Comparison of ENCODE assay signal across 13 cellular contexts in the genomic region with DNA sequence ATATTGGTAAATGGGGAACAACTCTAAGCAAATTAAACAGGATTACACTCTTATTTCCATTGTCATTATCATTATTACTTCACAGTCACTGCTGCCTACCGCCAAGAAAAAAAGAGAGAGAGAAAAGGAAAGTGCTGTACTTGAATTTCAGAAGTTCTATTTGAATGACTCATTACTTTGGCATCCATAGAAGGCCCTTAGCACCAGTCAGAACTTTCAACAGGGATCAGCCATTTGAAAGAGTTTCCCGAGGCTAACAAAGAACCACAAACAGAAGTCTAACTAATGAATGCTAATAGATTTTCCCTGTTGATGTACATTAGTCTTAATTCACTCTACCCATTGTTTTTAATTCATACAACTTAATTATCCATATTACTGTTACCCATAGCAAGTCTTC.
A peak's percentile ranks its signal among the peaks of the same experiment; 100 is the strongest.
DNase-seq lines count a peak whose midpoint lies in the region; ATAC-seq and TF ChIP-seq lines count a peak whose summit lies in the region.
"Had no signal": no experiment of that assay in that cellular context is flagged by ENCODE, and none has a peak within 500 bp of the region (broad histone marks: within the 10 kb centered on the region; RNA-seq: fewer than 3 reads in every experiment).

No MANE protein-coding gene starts in this region.

- H3K36me3 Mint-ChIP-seq in H9 (ENCODE audit: insufficient read depth in 1 of 3, low read depth in 3 of 3) (no peaks in the 10 kb centered on the region; a peak in 2 of 7 replicates), T-helper 17 cell (ENCODE audit: low read depth) (no peaks in the 10 kb centered on the region)

- H3T11ph ChIP-seq in H9 (ENCODE audit: low read length), result no peak overlapping the region

- H3K27me3 ChIP-seq in H9 (ENCODE audit: insufficient read depth, low read length) (no peaks in the 10 kb centered on the region), adipocyte (replicated peaks; ENCODE audit: control insufficient read depth, insufficient read depth, low read length) (peaks cover 31% of the 10 kb centered on the region)

- H2BK15ac ChIP-seq in H9 (ENCODE audit: low read depth, low read length), result no peak overlapping the region

- H3K4me3 Mint-ChIP-seq in H9 (no peak overlapping the region), T-helper 17 cell (no peak overlapping the region)
- H3K4me3 Mint-ChIP-seq: stimulated activated naive CD8-positive, alpha-beta T cell treated with anti-CD3 and anti-CD28 coated beads, Interleukin-15, Interleukin-2, amounts not matched to agents 100 ng/mL and 50 ng/mL, for 24 hours had no signal

- peak overlapping the region; percentile 96 for H3K27ac ChIP-seq in H9 (ENCODE audit: insufficient read length, low read depth, low read length)
- H3K27ac ChIP-seq: spleen had no signal

- no peak overlapping the region for H3K56ac ChIP-seq in H9 (ENCODE audit: insufficient read length, low read depth, low read length)

- peaks cover 46% of the 10 kb centered on the region in 2 experiments for H3K4me1 Mint-ChIP-seq in H9
- H3K4me1 Mint-ChIP-seq in T-helper 17 cell, result no peaks in the 10 kb centered on the region

- H3K4me1 ChIP-seq in H9 (ENCODE audit: insufficient read depth, low read length), result peaks cover 27% of the 10 kb centered on the region
- H3K4me1 ChIP-seq in adipocyte (ENCODE audit: control insufficient read depth, insufficient read depth, low read length), result peaks cover 11% of the 10 kb centered on the region
- H3K4me1 ChIP-seq: spleen had no signal

- no peak overlapping the region for H3K4me3 ChIP-seq in adipocyte (ENCODE audit: low read length)
- H3K4me3 ChIP-seq: spleen had no signal

- no peak overlapping the region for H3K18ac ChIP-seq in H9 (ENCODE audit: insufficient read length, low read depth, low read length)

- H3K36me3 ChIP-seq in adipocyte (ENCODE audit: control insufficient read depth, insufficient read depth, low read length, severe bottlenecking), result no peaks in the 10 kb centered on the region
- H3K36me3 ChIP-seq: spleen had no signal

- no peaks in the 10 kb centered on the region for H3K79me1 ChIP-seq in H9 (ENCODE audit: insufficient read depth, low read depth, low read length, poor library complexity, severe bottlenecking)

- intact Hi-C loops in posterior cingulate gyrus (cut with DNase I), result loop anchor here (10.0 kb wide), 1 partner anchor 207 kb away; no protein-coding TSS in a partner anchor

- H3K9me3 ChIP-seq in H9 (ENCODE audit: control insufficient read depth, low read depth, low read length) (no peaks in the 10 kb centered on the region), adipocyte (ENCODE audit: control insufficient read depth, low read length) (no peaks in the 10 kb centered on the region), T-helper 17 cell (ENCODE audit: control insufficient read depth, low read length, poor library complexity, severe bottlenecking) (no peaks in the 10 kb centered on the region)
- H3K9me3 ChIP-seq: spleen had no signal

- H4K5ac ChIP-seq in H9 (ENCODE audit: insufficient read length, low read depth, low read length), result no peak overlapping the region

- H3K79me2 ChIP-seq in H9 (ENCODE audit: insufficient read depth, low read length), result no peaks in the 10 kb centered on the region

- H3K9me3 Mint-ChIP-seq in H9, result peaks cover 63 to 66% of the 10 kb centered on the region in 2 experiments
- H3K9me3 Mint-ChIP-seq: stimulated activated naive CD8-positive, alpha-beta T cell treated with anti-CD3 and anti-CD28 coated beads, Interleukin-15, Interleukin-2, amounts not matched to agents 100 ng/mL and 50 ng/mL, for 24 hours had no signal

- H4K91ac ChIP-seq in H9 (ENCODE audit: insufficient read length, low read depth, low read length), result peak overlapping the region; percentile 69

- no peak for DNase-seq in H9
- DNase-seq in adipocyte (ENCODE audit: low read depth), result peak; percentile 74
- peak; percentile 74 for DNase-seq in foreskin melanocyte
- DNase-seq in renal cortical epithelial cell (ENCODE audit: low read depth), result peak; percentile 96
- DNase-seq in posterior cingulate gyrus, result no peak
- DNase-seq in SHP77 (lab: John Stamatoyannopoulos, UW), result no peak
- no peak for DNase-seq in T-helper 17 cell
- DNase-seq: caudate nucleus, NCI-H1105 treated with DMSO at 0.1 percent for 48 hours, RPMI8226, spleen had no signal

- ATAC-seq in HG02981 (IDR thresholded peaks at IDR 0.05; ENCODE audit: unreplicated experiment) (no peak), T-helper 17 cell (no peak)

- H2BK5ac ChIP-seq in H9 (ENCODE audit: insufficient read length, low read length), result no peak overlapping the region

- no peak overlapping the region for H3K4me2 ChIP-seq in H9 (ENCODE audit: insufficient read depth, insufficient read length, low read length)

- H2BK20ac ChIP-seq in H9 (ENCODE audit: low read depth, low read length, poor library complexity, severe bottlenecking), result no peak overlapping the region

- no peaks in the 10 kb centered on the region for H3K23me2 ChIP-seq in H9 (ENCODE audit: insufficient read length, low read depth, low read length, poor library complexity, severe bottlenecking)

- no peak overlapping the region for H2AFZ ChIP-seq in H9 (ENCODE audit: low read length)

- no CpG with 5 or more reads among the region's 2 CpGs for WGBS in H9 (ENCODE audit: extremely low coverage, insufficient read length, low lambda C conversion rate)

- no peak overlapping the region for H3K14ac ChIP-seq in H9 (ENCODE audit: insufficient read depth, low read length)

- no peak for TF ChIP-seq CTCF in H9 (conservative IDR thresholded peaks at IDR 0.05)

- no peak overlapping the region for H3K23ac ChIP-seq in H9 (ENCODE audit: insufficient read length, low read depth, low read length)

- H3K9ac ChIP-seq in H9 (ENCODE audit: extremely low read depth, insufficient read length, low read length), result no peak overlapping the region
- H3K9ac ChIP-seq in adipocyte (ENCODE audit: low read length), result no peak overlapping the region

- H3K27me3 Mint-ChIP-seq in H9 (ENCODE audit: low read depth) (no peaks in the 10 kb centered on the region), T-helper 17 cell (peaks cover 41% of the 10 kb centered on the region)

- no peak overlapping the region for H2BK12ac ChIP-seq in H9 (ENCODE audit: insufficient read length, low read depth, low read length)

- H4K20me1 ChIP-seq in H9 (ENCODE audit: control insufficient read depth, insufficient read depth, insufficient read length), result no peaks in the 10 kb centered on the region

- no peak overlapping the region for H4K8ac ChIP-seq in H9 (replicated peaks; ENCODE audit: insufficient read length, low read depth, low read length)

- H3K4ac ChIP-seq in H9 (ENCODE audit: low read depth, low read length), result no peak overlapping the region

- H3K27ac Mint-ChIP-seq in H9, result peak overlapping the region; percentile 67 to 91 (median 83); a peak in 5 of 7 replicates
- no peak overlapping the region for H3K27ac Mint-ChIP-seq in T-helper 17 cell
- H3K27ac Mint-ChIP-seq: stimulated activated naive CD8-positive, alpha-beta T cell treated with anti-CD3 and anti-CD28 coated beads, Interleukin-15, Interleukin-2, amounts not matched to agents 100 ng/mL and 50 ng/mL, for 24 hours had no signal

- H2AK5ac ChIP-seq in H9 (ENCODE audit: insufficient read length, low read length), result no peak overlapping the region

- no peak overlapping the region for H2BK120ac ChIP-seq in H9 (ENCODE audit: low read depth, low read length, poor library complexity, severe bottlenecking)

Comparison
In these comparisons a context has a peak if more than half of its experiments do, and no peak if none do; other contexts are left out.
1. DNase-seq: peak in adipocyte (single experiment), foreskin melanocyte (single experiment) and renal cortical epithelial cell (single experiment); none in H9 (single experiment), posterior cingulate gyrus (0 of 10), SHP77 (0 of 2) and T-helper 17 cell (0 of 3).